11 cellular contexts compared by ENCODE assay signal in the genomic region with DNA sequence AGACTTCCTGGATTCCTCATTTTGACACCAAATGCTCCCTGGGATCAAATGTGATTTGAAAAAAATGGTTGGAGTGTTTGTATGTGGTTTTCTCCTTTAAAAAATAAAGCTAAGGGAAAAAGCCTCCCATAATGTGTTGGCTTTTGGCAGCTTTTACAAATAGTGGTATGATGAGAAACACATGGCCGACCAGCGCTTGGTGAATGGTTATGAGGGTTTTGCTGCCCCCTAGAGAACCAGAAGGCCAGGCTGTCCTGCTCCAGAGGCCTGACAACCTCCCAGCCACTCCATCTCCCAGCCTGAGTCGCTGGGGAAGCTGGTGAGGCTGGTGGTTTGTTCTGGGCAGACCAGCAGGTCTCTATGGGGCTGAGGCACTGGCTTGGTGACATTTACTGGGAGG.
DNase-seq lines count a peak whose midpoint lies in the region; ATAC-seq, FAIRE-seq and TF ChIP-seq lines count a peak whose summit lies in the region.
"Had no signal": no experiment of that assay in that cellular context is flagged by ENCODE, and none has a peak within 500 bp of the region (broad histone marks: within the 10 kb centered on the region; RNA-seq: fewer than 3 reads in every experiment).

No MANE protein-coding gene starts in this region.

- no TSS peak for BruUV-seq in GM12878 (replicated peaks; lab: Mats Ljungman, UMichigan)

- intact Hi-C loops in GM12878 (cut with micrococcal nuclease; ENCODE audit: unreplicated experiment) = no loop called here
- intact Hi-C loops in lower lobe of right lung (cut with DNase I) = no loop called here
- intact Hi-C loops in CD4-positive, alpha-beta memory T cell (cut with micrococcal nuclease) = loop anchor here (5.0 kb wide), 1 partner anchor 66 kb away; no protein-coding TSS in a partner anchor

- H3K27ac ChIP-seq in AG04450 (ENCODE audit: low read depth, low read length) (no peak overlapping the region), GM12878 (ENCODE audit: control insufficient read depth, insufficient read depth) (no peak overlapping the region), lower lobe of right lung (no peak overlapping the region)
- no peak overlapping the region for H3K27ac ChIP-seq in CD4-positive, alpha-beta memory T cell (ENCODE audit: low read depth, low read length)
- H3K27ac ChIP-seq: dorsolateral prefrontal cortex had no signal

- FAIRE-seq in GM12878 (lab: Jason Lieb, UNC) = no peak

- no peaks in the 10 kb centered on the region for H3K27me3 Mint-ChIP-seq in CD4-positive, alpha-beta memory T cell

- TF ChIP-seq CTCF in AG04450 (IDR thresholded peaks at IDR 0.05; ENCODE audit: low read depth, low read length) = peak; percentile 77
- TF ChIP-seq CTCF in GM12878 (IDR thresholded peaks at IDR 0.05 in 2 of 3, conservative IDR thresholded peaks at IDR 0.05 in 1 of 3; ENCODE audit: control insufficient read depth in 2 of 3, extremely low read depth in 1 of 3, insufficient read depth in 1 of 3, low read depth in 3 of 3, low read length in 3 of 3) = peak; percentile 17 to 35 (median 18); a peak in 1 of 6 replicates
- TF ChIP-seq CTCF in lower lobe of right lung (IDR thresholded peaks at IDR 0.05) = peak; percentile 33

- no peak overlapping the region for H3K27ac Mint-ChIP-seq in CD4-positive, alpha-beta memory T cell
- H3K27ac Mint-ChIP-seq: natural killer cell treated with Interleukin-12 subunit alpha and Interleukin-12 subunit beta and Interleukin-15 and Interleukin-18, amount 100 ng/mL, for 72 hours had no signal

- H3K9me3 ChIP-seq in AG04450 (ENCODE audit: control insufficient read depth, insufficient read depth, low read length) (no peaks in the 10 kb centered on the region), GM12878 (replicated peaks; ENCODE audit: control insufficient read depth, insufficient read depth, low read length) (no peaks in the 10 kb centered on the region), lower lobe of right lung (no peaks in the 10 kb centered on the region)
- H3K9me3 ChIP-seq in CD4-positive, alpha-beta memory T cell (ENCODE audit: control insufficient read depth in 1 of 2, low read length in 2 of 2) = no peaks in the 10 kb centered on the region

- H3K4me1 ChIP-seq in GM12878 (ENCODE audit: control insufficient read depth, insufficient read depth, low read length) (no peaks in the 10 kb centered on the region), lower lobe of right lung (peaks cover 12% of the 10 kb centered on the region)
- H3K4me1 ChIP-seq in CD4-positive, alpha-beta memory T cell (ENCODE audit: insufficient read depth, low read length) = no peaks in the 10 kb centered on the region

- in situ Hi-C loops in GM12878 (cut with MboI) = no loop called here

- RAD21 ChIA-PET in GM12878 (lab: Charles Lee; ENCODE audit: unreplicated experiment) = no interaction called here

- SMC1A ChIA-PET in GM12878 (lab: Charles Lee; ENCODE audit: uncharacterized antibody, unreplicated experiment) = no interaction called here

- H3K4me2 ChIP-seq in GM12878 (ENCODE audit: control insufficient read depth, insufficient read depth) = no peak overlapping the region

- H3K27me3 ChIP-seq in AG04450 (ENCODE audit: control insufficient read depth, insufficient read depth, low read length) (peaks cover 6% of the 10 kb centered on the region), GM12878 (replicated peaks in 1 of 2; ENCODE audit: control insufficient read depth in 2 of 2, insufficient read depth in 2 of 2, low read length in 1 of 2) (peaks cover 0 to under 1% of the 10 kb centered on the region in 2 experiments; a peak in 1 of 4 replicates), lower lobe of right lung (ENCODE audit: low read depth) (no peaks in the 10 kb centered on the region)
- H3K27me3 ChIP-seq in CD4-positive, alpha-beta memory T cell (ENCODE audit: insufficient read depth, low read length) = no peaks in the 10 kb centered on the region
- H3K27me3 ChIP-seq: dorsolateral prefrontal cortex had no signal

- H3K9ac ChIP-seq in GM12878 (ENCODE audit: control insufficient read depth, insufficient read depth, low read length) = no peak overlapping the region

- no peak for TF ChIP-seq POLR2A in GM12878 (IDR thresholded peaks at IDR 0.05; ENCODE audit: low read depth, low read length)

- ATAC-seq in GM12878 (peak; percentile 78), lower lobe of right lung (peak; percentile 37 to 42), HG02938 (IDR thresholded peaks at IDR 0.05; ENCODE audit: unreplicated experiment) (no peak), GM19455 (IDR thresholded peaks at IDR 0.05; ENCODE audit: unreplicated experiment) (no peak), HG03378 (IDR thresholded peaks at IDR 0.05; ENCODE audit: unreplicated experiment) (no peak)
- ATAC-seq: natural killer cell treated with Interleukin-12 subunit alpha and Interleukin-12 subunit beta and Interleukin-15 and Interleukin-18, amount 100 ng/mL, for 72 hours had no signal

- H3K36me3 Mint-ChIP-seq in CD4-positive, alpha-beta memory T cell = peaks cover 43 to 55% of the 10 kb centered on the region in 2 donors
- H3K36me3 Mint-ChIP-seq: natural killer cell treated with Interleukin-12 subunit alpha and Interleukin-12 subunit beta and Interleukin-15 and Interleukin-18, amount 100 ng/mL, for 72 hours had no signal

- POLR2A ChIA-PET in AG04450 (lab: Yijun Ruan, JAX) (interaction anchor here (0.6 kb wide), 1 partner anchor 1141 kb away, joined by 3 read pairs; no protein-coding TSS in a partner anchor), HEK293T (lab: Yijun Ruan, JAX) (no interaction called here), GM12878 (lab: Charles Lee) (no interaction called here)
- POLR2A ChIA-PET in CD4-positive, alpha-beta memory T cell (lab: Charles Lee; ENCODE audit: partially characterized antibody) = no interaction called here

- WGBS in GM12878 (ENCODE audit: insufficient coverage, insufficient replicate concordance, low lambda C conversion rate, missing lambda C conversion rate) = 56% methylated on average over 3 of the region's 3 CpGs

- no peak for TF ChIP-seq EP300 in GM12878 (IDR thresholded peaks at IDR 0.05; ENCODE audit: borderline replicate concordance in 1 of 2, control insufficient read depth in 1 of 2, low read depth in 2 of 2, low read length in 2 of 2)

- peak; percentile 59 for DNase-seq in AG04450 (ENCODE audit: low read depth, low spot score)
- peak; percentile 43 for DNase-seq in HEK293T (ENCODE audit: extremely low spot score)
- DNase-seq in GM12878 (ENCODE audit: low read depth, low spot score) = no peak
- DNase-seq in lower lobe of right lung = no peak
- no peak for DNase-seq in CD4-positive, alpha-beta memory T cell
- DNase-seq: dorsolateral prefrontal cortex, NCI-H2171 treated with DMSO at 0.1 percent for 48 hours had no signal

- CTCF ChIA-PET in AG04450 (lab: Charles Lee) (interaction anchor here (0.6 to 2.5 kb wide), 12 partner anchors 12 to 1471 kb away, joined by 3 to 23 read pairs (median 4); no protein-coding TSS in a partner anchor), HEK293T (lab: Yijun Ruan, JAX) (no interaction called here), GM12878 (lab: Yijun Ruan, JAX) (interaction anchor here (0.6 to 1.9 kb wide), 2 partner anchors 16 to 1349 kb away, joined by 3 to 6 read pairs; no protein-coding TSS in a partner anchor)
- CTCF ChIA-PET in CD4-positive, alpha-beta memory T cell (lab: Charles Lee; ENCODE audit: partially characterized antibody) = interaction anchor here (2.1 kb wide), 1 partner anchor 16 kb away, joined by 7 read pairs; no protein-coding TSS in a partner anchor

- no peaks in the 10 kb centered on the region for H3K9me3 Mint-ChIP-seq in CD4-positive, alpha-beta memory T cell
- H3K9me3 Mint-ChIP-seq: natural killer cell treated with Interleukin-12 subunit alpha and Interleukin-12 subunit beta and Interleukin-15 and Interleukin-18, amount 100 ng/mL, for 72 hours had no signal

- peaks cover 0 to 1% (median under 1%) of the 10 kb centered on the region in 4 donors for H3K4me1 Mint-ChIP-seq in CD4-positive, alpha-beta memory T cell

- H3K4me3 ChIP-seq in AG04450 (ENCODE audit: low read depth, low read length) (no peak overlapping the region), GM12878 (no peak overlapping the region), lower lobe of right lung (no peak overlapping the region)
- H3K4me3 ChIP-seq in CD4-positive, alpha-beta memory T cell (ENCODE audit: low read length in 2 of 2) = no peak overlapping the region
- H3K4me3 ChIP-seq: dorsolateral prefrontal cortex had no signal

- H3K79me2 ChIP-seq in GM12878 (ENCODE audit: control insufficient read depth, insufficient read depth, low read length) = no peaks in the 10 kb centered on the region

- H3K4me3 Mint-ChIP-seq in CD4-positive, alpha-beta memory T cell = no peak overlapping the region
- H3K4me3 Mint-ChIP-seq: natural killer cell treated with Interleukin-12 subunit alpha and Interleukin-12 subunit beta and Interleukin-15 and Interleukin-18, amount 100 ng/mL, for 72 hours had no signal

- no peak for TF ChIP-seq RAD21 in GM12878 (IDR thresholded peaks at IDR 0.05; ENCODE audit: insufficient read depth, low read depth, low read length)

- no peaks in the 10 kb centered on the region for H4K20me1 ChIP-seq in GM12878 (ENCODE audit: control insufficient read depth, insufficient read depth)

- no peak overlapping the region for H2AFZ ChIP-seq in GM12878 (ENCODE audit: control insufficient read depth, low read depth, low read length)

- H3K36me3 ChIP-seq in GM12878 (ENCODE audit: control insufficient read depth in 2 of 2, insufficient read depth in 2 of 2, low read length in 1 of 2) = no peaks in the 10 kb centered on the region
- H3K36me3 ChIP-seq in lower lobe of right lung = no peaks in the 10 kb centered on the region
- H3K36me3 ChIP-seq in CD4-positive, alpha-beta memory T cell (ENCODE audit: insufficient read depth, low read length) = peaks cover 6% of the 10 kb centered on the region

TF ChIP-seq in HEK293T, 16 proteins besides CTCF, POLR2A, EP300 and RAD21:
- no peak for TF ChIP-seq SP1 (IDR thresholded peaks at IDR 0.05)
- TF ChIP-seq L3MBTL2 (conservative IDR thresholded peaks at IDR 0.05) = peak; percentile 28; the same call in 1 of the 2 replicates

TF ChIP-seq in GM12878, 131 proteins besides CTCF, POLR2A, EP300 and RAD21 (continues in another document):
- TF ChIP-seq HCFC1 (IDR thresholded peaks at IDR 0.05; ENCODE audit: low read length) = no peak
- TF ChIP-seq IKZF2 (IDR thresholded peaks at IDR 0.05) = no peak
- no peak for TF ChIP-seq RB1 (IDR thresholded peaks at IDR 0.05; ENCODE audit: borderline replicate concordance)
- TF ChIP-seq PAX8 (IDR thresholded peaks at IDR 0.05) = no peak
- TF ChIP-seq MYB (IDR thresholded peaks at IDR 0.05; ENCODE audit: borderline replicate concordance, low read depth, low read length) = no peak
- no peak for TF ChIP-seq CREM (IDR thresholded peaks at IDR 0.05; ENCODE audit: low read depth)
- no peak for TF ChIP-seq BACH1 (IDR thresholded peaks at IDR 0.05; ENCODE audit: borderline replicate concordance)
- TF ChIP-seq FOXK2 (IDR thresholded peaks at IDR 0.05) = no peak
- TF ChIP-seq BMI1 (IDR thresholded peaks at IDR 0.05; ENCODE audit: borderline replicate concordance) = no peak
- no peak for TF ChIP-seq STAT3 (IDR thresholded peaks at IDR 0.05; ENCODE audit: low read depth, low read length)
- TF ChIP-seq ETV6 (conservative IDR thresholded peaks at IDR 0.05 in 1 of 2, IDR thresholded peaks at IDR 0.05 in 1 of 2; ENCODE audit: borderline replicate concordance in 1 of 2, low read depth in 1 of 2) = no peak
- TF ChIP-seq TAF1 (IDR thresholded peaks at IDR 0.05; ENCODE audit: borderline replicate concordance, low read depth, low read length) = no peak

Comparison
In these comparisons a context has a peak if more than half of its experiments do, and no peak if none do; other contexts are left out.
1. DNase-seq: peak in AG04450 (single experiment) and HEK293T (single experiment); none in GM12878 (single experiment), lower lobe of right lung (single experiment) and CD4-positive, alpha-beta memory T cell (0 of 5).
2. CTCF ChIP-seq: peak in every context shown above with its lines; median percentile 77 in AG04450; 33 in lower lobe of right lung; 18 in GM12878.
3. ATAC-seq: peak in GM12878 (single experiment) and lower lobe of right lung (2 of 2); none in HG02938 (single experiment), GM19455 (single experiment) and HG03378 (single experiment).